In the genomic region with DNA sequence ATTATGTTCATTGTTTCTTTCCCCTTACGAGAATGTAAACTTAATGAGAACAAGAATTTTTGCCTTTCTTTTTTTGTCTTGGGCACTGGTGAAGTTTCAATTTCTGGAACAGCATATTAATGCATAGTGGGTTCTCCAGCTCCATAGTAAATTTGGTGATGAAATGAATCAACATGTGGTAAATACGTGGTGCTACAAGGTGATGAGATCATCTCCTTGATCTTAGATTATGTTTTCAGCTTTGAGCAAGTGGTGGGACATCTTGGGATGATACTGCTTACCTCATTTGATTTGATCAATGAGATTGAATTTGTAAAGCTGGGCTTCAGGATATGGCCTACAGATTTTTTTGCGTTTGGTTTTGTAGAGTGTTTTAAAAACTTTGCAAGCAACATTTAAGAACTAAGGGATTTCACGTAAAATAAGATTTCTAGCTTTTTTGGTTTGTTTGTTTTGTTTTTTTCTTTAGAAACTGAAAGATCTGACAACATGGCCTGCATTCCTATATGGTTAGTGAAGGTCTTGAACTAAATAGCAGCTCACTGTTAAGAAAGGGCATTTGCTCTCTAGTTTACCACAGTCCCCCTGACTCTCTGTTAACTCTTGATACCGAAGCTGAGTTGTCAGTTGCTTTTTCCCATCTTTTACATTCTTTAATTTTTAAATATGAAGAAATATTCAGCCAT, we compare ENCODE assay signal across 1 cellular context.
TF ChIP-seq lines count a peak whose summit lies in the region.

No MANE protein-coding gene starts in this region.

TF ChIP-seq in SK-N-SH, 30 proteins besides CTCF, POLR2A, EP300 and RAD21 (continued from another document):
- TF ChIP-seq, protein P1, sequence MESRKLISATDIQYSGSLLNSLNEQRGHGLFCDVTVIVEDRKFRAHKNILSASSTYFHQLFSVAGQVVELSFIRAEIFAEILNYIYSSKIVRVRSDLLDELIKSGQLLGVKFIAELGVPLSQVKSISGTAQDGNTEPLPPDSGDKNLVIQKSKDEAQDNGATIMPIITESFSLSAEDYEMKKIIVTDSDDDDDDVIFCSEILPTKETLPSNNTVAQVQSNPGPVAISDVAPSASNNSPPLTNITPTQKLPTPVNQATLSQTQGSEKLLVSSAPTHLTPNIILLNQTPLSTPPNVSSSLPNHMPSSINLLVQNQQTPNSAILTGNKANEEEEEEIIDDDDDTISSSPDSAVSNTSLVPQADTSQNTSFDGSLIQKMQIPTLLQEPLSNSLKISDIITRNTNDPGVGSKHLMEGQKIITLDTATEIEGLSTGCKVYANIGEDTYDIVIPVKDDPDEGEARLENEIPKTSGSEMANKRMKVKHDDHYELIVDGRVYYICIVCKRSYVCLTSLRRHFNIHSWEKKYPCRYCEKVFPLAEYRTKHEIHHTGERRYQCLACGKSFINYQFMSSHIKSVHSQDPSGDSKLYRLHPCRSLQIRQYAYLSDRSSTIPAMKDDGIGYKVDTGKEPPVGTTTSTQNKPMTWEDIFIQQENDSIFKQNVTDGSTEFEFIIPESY (IDR thresholded peaks at IDR 0.05; ENCODE audit: borderline replicate concordance, low read depth), result no peak
- TF ChIP-seq IRF3 (IDR thresholded peaks at IDR 0.05; ENCODE audit: low read depth, low read length) (no peak), SIN3A (IDR thresholded peaks at IDR 0.05; ENCODE audit: borderline replicate concordance, low read depth, low read length) (no peak), YY1 (IDR thresholded peaks at IDR 0.05; ENCODE audit: low read depth) (no peak), CHD2 (IDR thresholded peaks at IDR 0.05; ENCODE audit: low read length, partially characterized antibody) (no peak), NFIC (IDR thresholded peaks at IDR 0.05; ENCODE audit: borderline replicate concordance) (no peak), ELF1 (IDR thresholded peaks at IDR 0.05) (no peak), EZH2phosphoT487 (IDR thresholded peaks at IDR 0.05; ENCODE audit: borderline replicate concordance, low read depth) (no peak), TEAD4 (IDR thresholded peaks at IDR 0.05; ENCODE audit: borderline replicate concordance, insufficient read depth) (no peak)
- TF ChIP-seq, protein P2, sequence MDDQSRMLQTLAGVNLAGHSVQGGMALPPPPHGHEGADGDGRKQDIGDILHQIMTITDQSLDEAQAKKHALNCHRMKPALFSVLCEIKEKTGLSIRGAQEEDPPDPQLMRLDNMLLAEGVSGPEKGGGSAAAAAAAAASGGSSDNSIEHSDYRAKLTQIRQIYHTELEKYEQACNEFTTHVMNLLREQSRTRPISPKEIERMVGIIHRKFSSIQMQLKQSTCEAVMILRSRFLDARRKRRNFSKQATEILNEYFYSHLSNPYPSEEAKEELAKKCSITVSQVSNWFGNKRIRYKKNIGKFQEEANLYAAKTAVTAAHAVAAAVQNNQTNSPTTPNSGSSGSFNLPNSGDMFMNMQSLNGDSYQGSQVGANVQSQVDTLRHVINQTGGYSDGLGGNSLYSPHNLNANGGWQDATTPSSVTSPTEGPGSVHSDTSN (IDR thresholded peaks at IDR 0.05), result no peak
